13 cellular contexts compared by ENCODE assay signal in the genomic region with DNA sequence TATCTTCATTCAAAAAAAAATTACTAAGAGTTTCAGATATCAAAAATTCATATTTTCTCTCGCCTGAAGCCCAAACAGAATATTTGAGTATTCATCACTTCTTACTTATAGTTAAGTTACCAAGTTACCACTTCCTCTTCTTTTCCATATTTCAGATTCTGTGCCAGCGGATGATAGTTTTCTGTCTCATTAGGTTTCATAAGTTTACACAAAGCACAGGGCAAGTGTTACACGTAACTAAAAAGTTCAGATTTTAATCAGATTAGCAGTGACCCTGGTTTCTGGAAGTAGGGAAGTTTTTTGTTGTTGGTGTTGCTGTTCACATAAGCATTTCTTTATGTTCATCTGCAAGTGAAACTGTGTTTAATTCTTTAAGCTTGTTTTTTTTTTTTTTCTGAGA. TPM values are rescaled to one million over a fixed set of nuclear protein-coding genes. Genes with fewer than 3 reads are reported as not detected.
DNase-seq lines count a peak whose midpoint lies in the region; ATAC-seq and TF ChIP-seq lines count a peak whose summit lies in the region.
"Had no signal": no experiment of that assay in that cellular context is flagged by ENCODE, and none has a peak within 500 bp of the region (broad histone marks: within the 10 kb centered on the region; RNA-seq: fewer than 3 reads in every experiment).

No MANE protein-coding gene starts in this region.

- ATAC-seq in GM21619 (IDR thresholded peaks at IDR 0.05; ENCODE audit: unreplicated experiment) (peak; percentile 41), PC-3 (no peak), left lobe of liver (peak; percentile 36)

- H3K79me2 ChIP-seq in PC-3 (ENCODE audit: low read length) = peaks cover 96% of the 10 kb centered on the region

- no peaks in the 10 kb centered on the region for H4K20me1 ChIP-seq in PC-3 (ENCODE audit: low read length)

- no peaks in the 10 kb centered on the region for H3F3A ChIP-seq in PC-3 (ENCODE audit: low read length, unreplicated experiment)

- no peak overlapping the region for H3K27ac ChIP-seq in PC-3 (ENCODE audit: low read length)
- H3K27ac ChIP-seq: brain microvascular endothelial cell, sigmoid colon had no signal

- H3K9ac ChIP-seq in PC-3 (ENCODE audit: low read length) = peak overlapping the region; percentile 5; the same call in 1 of the 2 replicates

- H3K4me3 ChIP-seq in GM12865 (ENCODE audit: low read depth, low read length) (peak overlapping the region; percentile 3; the same call in 1 of the 2 replicates), PC-3 (ENCODE audit: low read length) (no peak overlapping the region), Caco-2 (ENCODE audit: low read depth, low read length) (no peak overlapping the region)
- H3K4me3 ChIP-seq: sigmoid colon had no signal

- no peaks in the 10 kb centered on the region for H3K4me1 Mint-ChIP-seq in Caco-2 (ENCODE audit: low read depth, unreplicated experiment)

- H3K27me3 ChIP-seq in PC-3 (ENCODE audit: low read length) (no peaks in the 10 kb centered on the region), Caco-2 (replicated peaks; ENCODE audit: control insufficient read depth, insufficient read depth, low read length) (no peaks in the 10 kb centered on the region)
- H3K27me3 ChIP-seq: brain microvascular endothelial cell, sigmoid colon had no signal

- CTCF ChIA-PET in PC-3 (lab: Charles Lee) = interaction anchor here (0.6 kb wide), 2 partner anchors 12 to 33 kb away, joined by 3 to 5 read pairs; no protein-coding TSS in a partner anchor
- CTCF ChIA-PET in Caco-2 (lab: Charles Lee) = interaction anchor here (0.6 kb wide), 1 partner anchor 326 kb away, joined by 3 read pairs; no protein-coding TSS in a partner anchor

- no peaks in the 10 kb centered on the region for H3K9me3 Mint-ChIP-seq in Caco-2 (ENCODE audit: unreplicated experiment)

- POLR2A ChIA-PET in PC-3 (lab: Charles Lee; ENCODE audit: unreplicated experiment) = interaction anchor here (0.6 kb wide), 1 partner anchor 11 kb away, joined by 5 read pairs; no protein-coding TSS in a partner anchor
- POLR2A ChIA-PET in Caco-2 (lab: Charles Lee) = interaction anchor here (0.6 kb wide), 1 partner anchor 67 kb away, joined by 5 read pairs; no protein-coding TSS in a partner anchor

- BruUV-seq in PC-3 (replicated peaks; lab: Mats Ljungman, UMichigan) = no TSS peak
- no TSS peak for BruUV-seq in Caco-2 (replicated peaks; lab: Mats Ljungman, UMichigan)

- intact Hi-C loops in PC-3 (cut with micrococcal nuclease) (no loop called here), Caco-2 (cut with micrococcal nuclease; ENCODE audit: unreplicated experiment) (no loop called here)

- no peaks in the 10 kb centered on the region for H3K9me3 ChIP-seq in PC-3 (ENCODE audit: low read length)
- H3K9me3 ChIP-seq in Caco-2 = no peaks in the 10 kb centered on the region
- H3K9me3 ChIP-seq: sigmoid colon had no signal

- H3K4me1 ChIP-seq in PC-3 (ENCODE audit: insufficient read depth, low read length) (peaks cover 34% of the 10 kb centered on the region), Caco-2 (no peaks in the 10 kb centered on the region)

- peak; percentile 69 for DNase-seq in GM12865 (ENCODE audit: low read depth)
- DNase-seq in PC-3 = peak; percentile 48
- no peak for DNase-seq in left lobe of liver (ENCODE audit: low spot score)
- DNase-seq in NCI-H1092 (lab: John Stamatoyannopoulos, UW) = no peak
- no peak for DNase-seq in SHP77 treated with DMSO at 0.1 percent for 48 hours (lab: John Stamatoyannopoulos, UW)
- DNase-seq in Caco-2 = no peak
- no peak for DNase-seq in GM20000 (ENCODE audit: low spot score)
- DNase-seq: brain microvascular endothelial cell, GOT3, NCI-H524, sigmoid colon, SW 1271 had no signal

- no peaks in the 10 kb centered on the region for H3K9me2 ChIP-seq in PC-3 (replicated peaks; ENCODE audit: low read length)

- H3K27me3 Mint-ChIP-seq in Caco-2 (ENCODE audit: insufficient read depth, unreplicated experiment) = no peaks in the 10 kb centered on the region

- H3K4me3 Mint-ChIP-seq in Caco-2 (ENCODE audit: unreplicated experiment) = no peak overlapping the region

- TF ChIP-seq CTCF in GM12865 (IDR thresholded peaks at IDR 0.05; ENCODE audit: insufficient read depth, low read depth, low read length, missing control alignments) = no peak
- TF ChIP-seq CTCF in PC-3 (conservative IDR thresholded peaks at IDR 0.05; ENCODE audit: low read depth, low read length) = no peak
- no peak for TF ChIP-seq CTCF in Caco-2 (IDR thresholded peaks at IDR 0.05; ENCODE audit: insufficient read depth in 1 of 2, low read depth in 1 of 2, low read length in 1 of 2, severe bottlenecking in 1 of 2, unreplicated experiment in 1 of 2)
- TF ChIP-seq CTCF in GM20000 (IDR thresholded peaks at IDR 0.05; ENCODE audit: extremely low read depth, missing control alignments) = no peak

- no peak overlapping the region for H2AFZ ChIP-seq in PC-3 (ENCODE audit: low read length)

- H3K36me3 Mint-ChIP-seq in Caco-2 (ENCODE audit: insufficient read depth, unreplicated experiment) = no peaks in the 10 kb centered on the region

- 0 out of 2 replicates have a peak overlapping the region, but pooled peaks have one; percentile 20 for H3K4me2 ChIP-seq in PC-3 (ENCODE audit: low read length)

- no peak overlapping the region for H3K27ac Mint-ChIP-seq in Caco-2 (ENCODE audit: unreplicated experiment)

- 0 out of 2 replicates have a peak, but pooled peaks cover 3% of the 10 kb centered on the region for H3K36me3 ChIP-seq in PC-3 (ENCODE audit: low read depth, low read length)
- H3K36me3 ChIP-seq in Caco-2 (ENCODE audit: control insufficient read depth, insufficient read depth, low read length) = no peaks in the 10 kb centered on the region
- H3K36me3 ChIP-seq: brain microvascular endothelial cell, sigmoid colon had no signal

RNA-seq across cellular contexts. Expression of gene AFTPH, which starts 10.2 kb away (rescaled TPM):
- 18.9 and 26.6 TPM in 2 replicates for total RNA-seq in PC-3 (2014; rRNA removed)
- total RNA-seq in left lobe of liver = 15.2 TPM
- 29.3 and 30.1 TPM in 2 replicates for total RNA-seq in Caco-2 (2022)

Comparison
In these comparisons a context has a peak if more than half of its experiments do, and no peak if none do; other contexts are left out.
1. DNase-seq: peak in GM12865 (single experiment) and PC-3 (single experiment); none in left lobe of liver (single experiment), NCI-H1092 (single experiment), SHP77 treated with DMSO at 0.1 percent for 48 hours (single experiment), Caco-2 (0 of 2) and GM20000 (single experiment).